ENCODE assay signal across 11 cellular contexts in genomic region chr6:195861-196360, GRCh38.
DNase-seq lines count a peak whose midpoint lies in the region; ATAC-seq and TF ChIP-seq lines count a peak whose summit lies in the region.
"Had no signal": no experiment of that assay in that cellular context is flagged by ENCODE, and none has a peak within 500 bp of the region (broad histone marks: within the 10 kb centered on the region; RNA-seq: fewer than 3 reads in every experiment).

No MANE protein-coding gene starts in this region.

- H3K9ac ChIP-seq in endodermal cell (ENCODE audit: extremely low read depth, low read length, poor library complexity, severe bottlenecking), result no peak overlapping the region
- H3K9ac ChIP-seq: SK-N-SH had no signal

- no peak overlapping the region for H3K27ac Mint-ChIP-seq in endodermal cell

- in situ Hi-C loops in G401 (cut with HindIII; ENCODE audit: low sequenced_read_pairs), result no loop called here

- WGBS in endodermal cell (ENCODE audit: insufficient coverage in 1 of 2, insufficient read length in 1 of 2), 2 experiments, result 90% methylated on average over 3 of the region's 3 CpGs; no CpG with 5 or more reads in 1 of the 2 experiments

- no peak overlapping the region for H3K27ac ChIP-seq in endodermal cell (ENCODE audit: low read depth, low read length)

- H3K27me3 ChIP-seq in endodermal cell (ENCODE audit: control insufficient read depth, insufficient read depth, low read length, poor library complexity, severe bottlenecking), result no peaks in the 10 kb centered on the region

- no peaks in the 10 kb centered on the region for H3K9me3 ChIP-seq in endodermal cell (ENCODE audit: control insufficient read depth, low read length)
- H3K9me3 ChIP-seq: SK-N-SH had no signal

- H3K4me3 Mint-ChIP-seq in endodermal cell, result no peak overlapping the region

- DNase-seq in G401 (ENCODE audit: low spot score), result peak; percentile 8
- peak; percentile 23 for DNase-seq in activated T-cell treated with anti-CD3 and anti-CD28 coated beads for 1 hour (ENCODE audit: low read depth)
- peak; percentile 87 for DNase-seq in fibroblast of the aortic adventitia (ENCODE audit: low read depth)
- peak; percentile 42 to 54 (median 47) for DNase-seq in stimulated activated CD4-positive, alpha-beta T cell treated with anti-CD3 and anti-CD28 coated beads, Interleukin-12 subunit alpha, Interleukin-12 subunit beta, amount 100 ng/mL, for 48 hours (ENCODE audit: low read depth in 2 of 3, low spot score in 1 of 3)
- DNase-seq in endodermal cell, result no peak
- DNase-seq in DMS53 (lab: John Stamatoyannopoulos, UW), result no peak
- DNase-seq: KG1, occipital lobe, SK-N-SH had no signal

- H3K36me3 Mint-ChIP-seq in endodermal cell (ENCODE audit: low read depth), result no peaks in the 10 kb centered on the region

- TF ChIP-seq CTCF in fibroblast of the aortic adventitia (IDR thresholded peaks at IDR 0.05; ENCODE audit: insufficient read depth, low read length) (no peak), endodermal cell (conservative IDR thresholded peaks at IDR 0.05) (no peak)

- ATAC-seq in GM18861 (IDR thresholded peaks at IDR 0.05; ENCODE audit: unreplicated experiment) (no peak), HG02852 (IDR thresholded peaks at IDR 0.05; ENCODE audit: unreplicated experiment) (no peak)

- H3K4me1 Mint-ChIP-seq in endodermal cell, result no peaks in the 10 kb centered on the region

- H3K4me3 ChIP-seq in fibroblast of the aortic adventitia (ENCODE audit: low read depth, low read length) (no peak overlapping the region), endodermal cell (ENCODE audit: low read length) (no peak overlapping the region)

- H3K27me3 Mint-ChIP-seq in endodermal cell (ENCODE audit: insufficient read depth), result no peaks in the 10 kb centered on the region

- H3K36me3 ChIP-seq in endodermal cell (ENCODE audit: control insufficient read depth, insufficient read depth, low read length), result no peaks in the 10 kb centered on the region

- H3K4me1 ChIP-seq in endodermal cell (ENCODE audit: control insufficient read depth, insufficient read depth, low read length), result no peaks in the 10 kb centered on the region

- H3K9me3 Mint-ChIP-seq in endodermal cell, result no peaks in the 10 kb centered on the region

Comparison
In these comparisons a context has a peak if more than half of its experiments do, and no peak if none do; other contexts are left out.
1. DNase-seq: peak in G401 (single experiment), activated T-cell treated with anti-CD3 and anti-CD28 coated beads for 1 hour (single experiment), fibroblast of the aortic adventitia (single experiment) and stimulated activated CD4-positive, alpha-beta T cell treated with anti-CD3 and anti-CD28 coated beads, Interleukin-12 subunit alpha, Interleukin-12 subunit beta, amount 100 ng/mL, for 48 hours (3 of 3); none in endodermal cell (single experiment) and DMS53 (single experiment).